ENCODE assay signal across 18 cellular contexts in genomic region chr16:56372013-56372634, GRCh38. TPM values are rescaled to one million over a fixed set of nuclear protein-coding genes. Genes with fewer than 3 reads are reported as not detected.
DNase-seq lines count a peak whose midpoint lies in the region; ATAC-seq and TF ChIP-seq lines count a peak whose summit lies in the region.
"Had no signal": no experiment of that assay in that cellular context is flagged by ENCODE, and none has a peak within 500 bp of the region (broad histone marks: within the 10 kb centered on the region; RNA-seq: fewer than 3 reads in every experiment).

No MANE protein-coding gene starts in this region.

- H3K9me3 Mint-ChIP-seq in activated CD4-positive, alpha-beta T cell treated with anti-CD3 and anti-CD28 coated beads, Interleukin-2, amount 10 ng/mL, durations not matched to agents 24 days and 14 days, result no peaks in the 10 kb centered on the region
- H3K9me3 Mint-ChIP-seq in activated naive CD8-positive, alpha-beta T cell treated with anti-CD3 and anti-CD28 coated beads, Interleukin-2, amount 10 ng/mL, durations not matched to agents 7 days and 5 days, result no peaks in the 10 kb centered on the region
- peaks cover 22% of the 10 kb centered on the region for H3K9me3 Mint-ChIP-seq in nephron progenitor cell
- H3K9me3 Mint-ChIP-seq: dendritic cell treated with granulocyte-macrophage colony-stimulating factor and Interleukin-4, amounts not matched to agents 40 ng/mL and 50 ng/mL, for 4 days; natural killer cell treated with Interleukin-12 subunit alpha and Interleukin-12 subunit beta and Interleukin-15 and Interleukin-18, amount 100 ng/mL, for 72 hours had no signal

- no peak overlapping the region for H3K27ac ChIP-seq in ascending aorta
- H3K27ac ChIP-seq in upper lobe of left lung, result no peak overlapping the region
- H3K27ac ChIP-seq: brain microvascular endothelial cell had no signal

- no peaks in the 10 kb centered on the region for H3K9me3 ChIP-seq in ascending aorta
- H3K9me3 ChIP-seq in upper lobe of left lung, result no peaks in the 10 kb centered on the region
- H3K9me3 ChIP-seq: stomach had no signal

- no peak for TF ChIP-seq POLR2A in upper lobe of left lung (IDR thresholded peaks at IDR 0.05)

- H3K36me3 Mint-ChIP-seq in activated CD4-positive, alpha-beta T cell treated with anti-CD3 and anti-CD28 coated beads, Interleukin-2, amount 10 ng/mL, durations not matched to agents 24 days and 14 days (ENCODE audit: low read depth), result peaks cover 25% of the 10 kb centered on the region
- peaks cover 18% of the 10 kb centered on the region for H3K36me3 Mint-ChIP-seq in activated naive CD8-positive, alpha-beta T cell treated with anti-CD3 and anti-CD28 coated beads, Interleukin-2, amount 10 ng/mL, durations not matched to agents 7 days and 5 days
- H3K36me3 Mint-ChIP-seq in nephron progenitor cell (ENCODE audit: low read depth), result peaks cover 66% of the 10 kb centered on the region

- intact Hi-C loops in activated CD4-positive, alpha-beta T cell treated with anti-CD3 and anti-CD28 coated beads, Interleukin-2, amount 10 ng/mL, durations not matched to agents 24 days and 14 days (cut with micrococcal nuclease), result loop anchor here (2.0 kb wide), 1 partner anchor 19 kb away; no protein-coding TSS in a partner anchor
- intact Hi-C loops in ascending aorta (cut with DNase I), result no loop called here

- peaks cover 3% of the 10 kb centered on the region in 2 donors for H3K4me1 ChIP-seq in ascending aorta
- peaks cover 0 to 12% (median 3%) of the 10 kb centered on the region in 4 donors for H3K4me1 ChIP-seq in upper lobe of left lung

- no peak for TF ChIP-seq EP300 in upper lobe of left lung (IDR thresholded peaks at IDR 0.05)

- DNase-seq in activated CD4-positive, alpha-beta T cell treated with anti-CD3 and anti-CD28 coated beads, Interleukin-2, amount 10 ng/mL, durations not matched to agents 24 days and 14 days, result peak; percentile 74
- DNase-seq in activated CD4-positive, alpha-beta T cell treated with anti-CD3 and anti-CD28 coated beads, Interleukin-2, amount 50 U/mL, for 4 hours, result no peak
- DNase-seq in MV-4-11 (lab: John Stamatoyannopoulos, UW) (peak; percentile 9), nephron progenitor cell (no peak), ascending aorta (ENCODE audit: low spot score in 2 of 2) (no peak), upper lobe of left lung (no peak)
- DNase-seq in activated naive CD8-positive, alpha-beta T cell treated with anti-CD3 and anti-CD28 coated beads, Interleukin-2, amount 10 ng/mL, durations not matched to agents 7 days and 5 days, result no peak
- DNase-seq: activated CD4-positive, CD25-positive, alpha-beta regulatory T cell; activated effector memory CD4-positive, alpha-beta T cell treated with Interleukin-2 at 50 U/mL for 16 hours; brain microvascular endothelial cell; Karpas-422; NCI-H1436; NCI-H226; SHP77; stomach had no signal

- 84 to 93% methylated on average over 7 of the region's 7 CpGs for WGBS in upper lobe of left lung, 2 donors

- H3K27me3 Mint-ChIP-seq in activated CD4-positive, alpha-beta T cell treated with anti-CD3 and anti-CD28 coated beads, Interleukin-2, amount 10 ng/mL, durations not matched to agents 24 days and 14 days, result no peaks in the 10 kb centered on the region
- H3K27me3 Mint-ChIP-seq in activated naive CD8-positive, alpha-beta T cell treated with anti-CD3 and anti-CD28 coated beads, Interleukin-2, amount 10 ng/mL, durations not matched to agents 7 days and 5 days, result no peaks in the 10 kb centered on the region
- no peaks in the 10 kb centered on the region for H3K27me3 Mint-ChIP-seq in nephron progenitor cell (ENCODE audit: low read depth, poor library complexity)
- H3K27me3 Mint-ChIP-seq: dendritic cell treated with granulocyte-macrophage colony-stimulating factor and Interleukin-4, amounts not matched to agents 40 ng/mL and 50 ng/mL, for 4 days; natural killer cell treated with Interleukin-12 subunit alpha and Interleukin-12 subunit beta and Interleukin-15 and Interleukin-18, amount 100 ng/mL, for 72 hours had no signal

- H3K4me1 Mint-ChIP-seq in activated CD4-positive, alpha-beta T cell treated with anti-CD3 and anti-CD28 coated beads, Interleukin-2, amount 10 ng/mL, durations not matched to agents 24 days and 14 days, result peaks cover 10% of the 10 kb centered on the region
- H3K4me1 Mint-ChIP-seq in activated naive CD8-positive, alpha-beta T cell treated with anti-CD3 and anti-CD28 coated beads, Interleukin-2, amount 10 ng/mL, durations not matched to agents 7 days and 5 days, result peaks cover 11% of the 10 kb centered on the region
- H3K4me1 Mint-ChIP-seq in nephron progenitor cell, result peaks cover 55% of the 10 kb centered on the region

- H3K4me3 Mint-ChIP-seq in activated CD4-positive, alpha-beta T cell treated with anti-CD3 and anti-CD28 coated beads, Interleukin-2, amount 10 ng/mL, durations not matched to agents 24 days and 14 days, result peak overlapping the region; percentile 5
- peak overlapping the region; percentile 70 for H3K4me3 Mint-ChIP-seq in activated naive CD8-positive, alpha-beta T cell treated with anti-CD3 and anti-CD28 coated beads, Interleukin-2, amount 10 ng/mL, durations not matched to agents 7 days and 5 days
- peak overlapping the region; percentile 56 for H3K4me3 Mint-ChIP-seq in nephron progenitor cell
- H3K4me3 Mint-ChIP-seq: dendritic cell treated with granulocyte-macrophage colony-stimulating factor and Interleukin-4, amounts not matched to agents 40 ng/mL and 50 ng/mL, for 4 days; natural killer cell treated with Interleukin-12 subunit alpha and Interleukin-12 subunit beta and Interleukin-15 and Interleukin-18, amount 100 ng/mL, for 72 hours had no signal

- ATAC-seq in activated naive CD8-positive, alpha-beta T cell treated with anti-CD3 and anti-CD28 coated beads, Interleukin-2, amount 10 ng/mL, durations not matched to agents 7 days and 5 days (ENCODE audit: low read depth), result peak; percentile 94
- no peak for ATAC-seq in HG03039 (IDR thresholded peaks at IDR 0.05; ENCODE audit: unreplicated experiment)
- ATAC-seq in upper lobe of left lung (ENCODE audit: low FRiP score in 2 of 2), result no peak

- H3K4me3 ChIP-seq in ascending aorta (no peak overlapping the region), upper lobe of left lung (no peak overlapping the region)
- H3K4me3 ChIP-seq: stomach had no signal

- H3K36me3 ChIP-seq in ascending aorta (peaks cover 17 to 33% of the 10 kb centered on the region in 2 donors), upper lobe of left lung (peaks cover 0 to 45% (median 17%) of the 10 kb centered on the region in 4 donors)

- POLR2A ChIA-PET in activated naive CD8-positive, alpha-beta T cell treated with anti-CD3 and anti-CD28 coated beads, Interleukin-2, amount 10 ng/mL, durations not matched to agents 7 days and 5 days (lab: Charles Lee), result interaction anchor here (0.7 kb wide), 1 partner anchor 12 kb away, joined by 3 read pairs; no protein-coding TSS in a partner anchor

- H3K27me3 ChIP-seq in ascending aorta (no peaks in the 10 kb centered on the region), upper lobe of left lung (no peaks in the 10 kb centered on the region)
- H3K27me3 ChIP-seq: brain microvascular endothelial cell, stomach had no signal

- peak overlapping the region; percentile 51 for H3K27ac Mint-ChIP-seq in activated CD4-positive, alpha-beta T cell treated with anti-CD3 and anti-CD28 coated beads, Interleukin-2, amount 10 ng/mL, durations not matched to agents 24 days and 14 days
- H3K27ac Mint-ChIP-seq in activated naive CD8-positive, alpha-beta T cell treated with anti-CD3 and anti-CD28 coated beads, Interleukin-2, amount 10 ng/mL, durations not matched to agents 7 days and 5 days, result peak overlapping the region; percentile 74
- peak overlapping the region; percentile 93 for H3K27ac Mint-ChIP-seq in nephron progenitor cell
- H3K27ac Mint-ChIP-seq: dendritic cell treated with granulocyte-macrophage colony-stimulating factor and Interleukin-4, amounts not matched to agents 40 ng/mL and 50 ng/mL, for 4 days had no signal

- TF ChIP-seq CTCF in nephron progenitor cell (IDR thresholded peaks at IDR 0.05) (no peak), ascending aorta (IDR thresholded peaks at IDR 0.05) (no peak), upper lobe of left lung (IDR thresholded peaks at IDR 0.05) (no peak)

RNA-seq across cellular contexts. Expression of gene AMFR, which starts 53.2 kb away (rescaled TPM):
- 50.6 and 52.3 TPM in 2 replicates for total RNA-seq in activated CD4-positive, alpha-beta T cell treated with anti-CD3 and anti-CD28 coated beads, Interleukin-2, amount 10 ng/mL, durations not matched to agents 24 days and 14 days
- total RNA-seq in activated naive CD8-positive, alpha-beta T cell treated with anti-CD3 and anti-CD28 coated beads, Interleukin-2, amount 10 ng/mL, durations not matched to agents 7 days and 5 days, result 10 to 100 TPM; 50.0 to 55.5 TPM
- total RNA-seq in ascending aorta (112 TPM), upper lobe of left lung (100 to 1,000 TPM in 3 of 6 donors, 10 to 100 TPM in 3; 67.1 to 344 (median 98.0) TPM)

Comparison
In these comparisons a context has a peak if more than half of its experiments do, and no peak if none do; other contexts are left out.
1. DNase-seq: peak in activated CD4-positive, alpha-beta T cell treated with anti-CD3 and anti-CD28 coated beads, Interleukin-2, amount 10 ng/mL, durations not matched to agents 24 days and 14 days (single experiment) and MV-4-11 (single experiment); none in activated CD4-positive, alpha-beta T cell treated with anti-CD3 and anti-CD28 coated beads, Interleukin-2, amount 50 U/mL, for 4 hours (0 of 2), activated naive CD8-positive, alpha-beta T cell treated with anti-CD3 and anti-CD28 coated beads, Interleukin-2, amount 10 ng/mL, durations not matched to agents 7 days and 5 days (single experiment), nephron progenitor cell (single experiment), ascending aorta (0 of 2) and upper lobe of left lung (0 of 2).
2. H3K4me3 Mint-ChIP-seq: peak in every context shown above with its lines; median percentile 70 in activated naive CD8-positive, alpha-beta T cell treated with anti-CD3 and anti-CD28 coated beads, Interleukin-2, amount 10 ng/mL, durations not matched to agents 7 days and 5 days; 56 in nephron progenitor cell; 5 in activated CD4-positive, alpha-beta T cell treated with anti-CD3 and anti-CD28 coated beads, Interleukin-2, amount 10 ng/mL, durations not matched to agents 24 days and 14 days.
3. Peak in every context shown above with its lines, with median percentiles within 50 percentile points of each other: H3K27ac Mint-ChIP-seq.